9 cellular contexts compared by ENCODE assay signal in genomic region chr17:58531661-58532554, GRCh38. TPM values are rescaled to one million over a fixed set of nuclear protein-coding genes. Genes with fewer than 3 reads are reported as not detected.
DNase-seq lines count a peak whose midpoint lies in the region; ATAC-seq, FAIRE-seq and TF ChIP-seq lines count a peak whose summit lies in the region.
"Had no signal": no experiment of that assay in that cellular context is flagged by ENCODE, and none has a peak within 500 bp of the region (broad histone marks: within the 10 kb centered on the region; RNA-seq: fewer than 3 reads in every experiment).

No MANE protein-coding gene starts in this region.

- no peak for FAIRE-seq in astrocyte (lab: Jason Lieb, UNC)
- FAIRE-seq: TTC549 had no signal

- peak overlapping the region; percentile 71 for H2AFZ ChIP-seq in astrocyte (ENCODE audit: low read depth, low read length)

- CTCF ChIA-PET in T-cell (lab: Charles Lee): interaction anchor here in 1 of 2 donors (0.6 to 0.9 kb wide), 2 partner anchors 44 to 251 kb away, joined by 3 read pairs; partner anchors contain the start of gene HSF5

- no peaks in the 10 kb centered on the region for H3K9me3 ChIP-seq in astrocyte (ENCODE audit: insufficient read depth, low read depth, low read length)
- no peaks in the 10 kb centered on the region for H3K9me3 ChIP-seq in psoas muscle

- POLR2A ChIA-PET in T-cell (lab: Charles Lee): interaction anchor here in 1 of 2 donors (0.5 kb wide), 1 partner anchor 124 kb away, joined by 5 read pairs; no protein-coding TSS in a partner anchor

- WGBS in psoas muscle, 3 donors: 2 to 3% (median 2%) methylated on average over 56 to 82 of the region's 82 CpGs

- H3K4me3 ChIP-seq in astrocyte (ENCODE audit: insufficient read depth, low read depth, low read length) (peak overlapping the region; percentile 52), psoas muscle (peak overlapping the region; percentile 73)

- H3K27ac ChIP-seq in astrocyte (ENCODE audit: low read depth, low read length): no peak overlapping the region
- peak overlapping the region; percentile 16 for H3K27ac ChIP-seq in psoas muscle

- H3K4me1 ChIP-seq in astrocyte (ENCODE audit: insufficient read depth, low read length): peaks cover 36% of the 10 kb centered on the region
- peaks cover 6% of the 10 kb centered on the region for H3K4me1 ChIP-seq in psoas muscle

- ATAC-seq in HG03460 (IDR thresholded peaks at IDR 0.05; ENCODE audit: unreplicated experiment) (peak; percentile 59), T-cell (replicated peaks in 1 of 4) (peak; percentile 93 to 98 (median 94)), psoas muscle (peak; percentile 75 to 95 (median 84))

- no peaks in the 10 kb centered on the region for H3K79me2 ChIP-seq in astrocyte (ENCODE audit: insufficient read depth, low read length)

- H3K4me2 ChIP-seq in astrocyte (ENCODE audit: low read length): peak overlapping the region; percentile 87

- H3K4me1 Mint-ChIP-seq in T-cell: peaks cover 0 to 5% (median 3%) of the 10 kb centered on the region in 3 donors
- peaks cover 33% of the 10 kb centered on the region for H3K4me1 Mint-ChIP-seq in astrocyte (ENCODE audit: low read depth, unreplicated experiment)

- TF ChIP-seq CTCF in astrocyte (IDR thresholded peaks at IDR 0.05; ENCODE audit: insufficient read depth, low read depth, low read length) (no peak), psoas muscle (IDR thresholded peaks at IDR 0.05) (no peak)

- no peaks in the 10 kb centered on the region for H3K9me3 Mint-ChIP-seq in T-cell
- no peaks in the 10 kb centered on the region for H3K9me3 Mint-ChIP-seq in astrocyte (ENCODE audit: unreplicated experiment)

- peaks cover 12% of the 10 kb centered on the region for H3K27me3 ChIP-seq in astrocyte (ENCODE audit: insufficient read depth, low read length)
- H3K27me3 ChIP-seq in psoas muscle (ENCODE audit: insufficient read depth in 3 of 3, low read length in 2 of 3): no peaks in the 10 kb centered on the region

- intact Hi-C loops in psoas muscle (cut with DNase I): no loop called here

- peaks cover 33% of the 10 kb centered on the region in 2 donors for H3K27me3 Mint-ChIP-seq in T-cell
- H3K27me3 Mint-ChIP-seq in astrocyte (ENCODE audit: low read depth, unreplicated experiment): peaks cover 38% of the 10 kb centered on the region

- H4K20me1 ChIP-seq in astrocyte (ENCODE audit: insufficient read depth, low read length): no peaks in the 10 kb centered on the region

- H3K36me3 ChIP-seq in astrocyte (ENCODE audit: insufficient read depth, low read length): no peaks in the 10 kb centered on the region
- H3K36me3 ChIP-seq in psoas muscle (ENCODE audit: insufficient read depth in 1 of 2, low read depth in 1 of 2): no peaks in the 10 kb centered on the region

- DNase-seq in GM03348 (ENCODE audit: low spot score) (peak; percentile 88), T-cell (peak in 32 of 34 experiments; percentile 7 to 70 (median 46)), astrocyte (ENCODE audit: low read depth) (peak; percentile 23), hepatic stellate cell (ENCODE audit: low spot score) (peak; percentile 71), psoas muscle (peak; percentile 63 to 74), NCI-H1694 treated with DMSO at 0.1 percent for 48 hours (lab: John Stamatoyannopoulos, UW) (no peak), H4 (ENCODE audit: low spot score) (no peak)

- peak overlapping the region; percentile 51 for H3K9ac ChIP-seq in astrocyte (ENCODE audit: low read length)

- H3K27ac Mint-ChIP-seq in T-cell (peak overlapping the region in 1 of 2 donors; percentile 31), astrocyte (ENCODE audit: unreplicated experiment) (no peak overlapping the region)

- H3K36me3 Mint-ChIP-seq in T-cell (no peaks in the 10 kb centered on the region), astrocyte (ENCODE audit: low read depth, unreplicated experiment) (no peaks in the 10 kb centered on the region)

- H3K4me3 Mint-ChIP-seq in T-cell: peak overlapping the region; percentile 54 to 62 (median 61)
- peak overlapping the region; percentile 73 for H3K4me3 Mint-ChIP-seq in astrocyte (ENCODE audit: unreplicated experiment)

RNA-seq across cellular contexts. Expression of gene MTMR4, which starts 17.5 kb away (rescaled TPM):
- total RNA-seq in T-cell: 10 to 100 TPM; 43.1 to 55.1 (median 53.1) TPM
- 13.9 and 17.6 TPM in 2 replicates for total RNA-seq in astrocyte
- 10 to 100 TPM in 3 of 4 donors, 1 to 10 TPM in 1; 4.5 to 11.2 (median 10.8) TPM for total RNA-seq in psoas muscle
- 1 to 10 TPM; 2.4 to 7.7 (median 4.0) TPM for polyA plus RNA-seq in psoas muscle
- 31.1 and 43.5 TPM in 2 replicates for total RNA-seq in H4 (2014; rRNA removed; shearing (Covaris generic))

RNA-seq across cellular contexts. Expression of gene HSF5, which starts 43.7 kb away (rescaled TPM):
- total RNA-seq in T-cell (1 to 10 TPM; 1.7 to 2.8 (median 2.5) TPM), astrocyte (not detected in 2 replicates), psoas muscle (not detected)
- not detected for polyA plus RNA-seq in psoas muscle
- total RNA-seq in H4 (2014; rRNA removed; shearing (Covaris generic)): not detected in 2 replicates

Comparison
In these comparisons a context has a peak if more than half of its experiments do, and no peak if none do; other contexts are left out.
1. DNase-seq: peak in GM03348 (single experiment), T-cell (32 of 34), astrocyte (single experiment), hepatic stellate cell (single experiment) and psoas muscle (2 of 2); none in NCI-H1694 treated with DMSO at 0.1 percent for 48 hours (single experiment) and H4 (single experiment).
2. Peak in every context shown above with its lines, with median percentiles within 50 percentile points of each other: ATAC-seq.